8 cellular contexts compared by ENCODE assay signal in genomic region chr5:42858031-42858643, GRCh38. TPM values are rescaled to one million over a fixed set of nuclear protein-coding genes. Genes with fewer than 3 reads are reported as not detected.
A peak's percentile ranks its signal among the peaks of the same experiment; 100 is the strongest.
DNase-seq lines count a peak whose midpoint lies in the region; ATAC-seq, FAIRE-seq and TF ChIP-seq lines count a peak whose summit lies in the region.
"Had no signal": no experiment of that assay in that cellular context is flagged by ENCODE, and none has a peak within 500 bp of the region (broad histone marks: within the 10 kb centered on the region; RNA-seq: fewer than 3 reads in every experiment).

No MANE protein-coding gene starts in this region.

- intact Hi-C loops in OCI-LY7 (cut with micrococcal nuclease; ENCODE audit: unreplicated experiment) (no loop called here), dorsolateral prefrontal cortex (cut with DNase I) (loop anchor here (2.0 to 5.0 kb wide), 2 partner anchors 46 to 47 kb away; partner anchors contain the start of gene SELENOP (in 2 of the 2)), HepG2 (cut with micrococcal nuclease; ENCODE audit: unreplicated experiment) (no loop called here)

- no peak for TF ChIP-seq CTCF in OCI-LY7 (conservative IDR thresholded peaks at IDR 0.05; ENCODE audit: low read length)
- TF ChIP-seq CTCF in dorsolateral prefrontal cortex (IDR thresholded peaks at IDR 0.05 in 54 of 56, conservative IDR thresholded peaks at IDR 0.05 in 2 of 56; ENCODE audit: low read depth in 1 of 56, partially characterized antibody in 56 of 56): peak in 3 of 56 donors; percentile 6 to 19 (median 17)
- no peak for TF ChIP-seq CTCF in HepG2 (CRISPR knock-in tag; IDR thresholded peaks at IDR 0.05)
- TF ChIP-seq CTCF in tibial nerve (IDR thresholded peaks at IDR 0.05): no peak
- TF ChIP-seq CTCF in GM10266 (IDR thresholded peaks at IDR 0.05; ENCODE audit: control insufficient read depth, insufficient read depth, low read depth, missing control alignments): no peak

- POLR2A ChIA-PET in OCI-LY7 (lab: Charles Lee): interaction anchor here (0.6 kb wide), 1 partner anchor 41 kb away, joined by 3 read pairs; no protein-coding TSS in a partner anchor
- POLR2A ChIA-PET in HepG2 (lab: Yijun Ruan, JAX): interaction anchor here (0.8 to 6.1 kb wide), 11 partner anchors 11 to 207 kb away, joined by 3 to 97 read pairs (median 5); partner anchors contain the start of gene SELENOP

- no peak for DNase-seq in OCI-LY7 (ENCODE audit: low spot score)
- DNase-seq in dorsolateral prefrontal cortex: peak in 3 of 10 donors; percentile 41 to 72 (median 56)
- no peak for DNase-seq in HepG2 (ENCODE audit: low spot score)
- DNase-seq in tibial nerve (ENCODE audit: low spot score in 2 of 2): peak in 1 of 2 donors; percentile 45
- no peak for DNase-seq in UCSD-AML1 (lab: John Stamatoyannopoulos, UW; ENCODE audit: unreplicated experiment)
- no peak for DNase-seq in GM10266 (ENCODE audit: extremely low spot score)
- DNase-seq in DMS 273 treated with DMSO at 0.1 percent for 48 hours (lab: John Stamatoyannopoulos, UW): no peak
- DNase-seq: NCI-H2171 had no signal

- WGBS in HepG2 (ENCODE audit: low lambda C conversion rate): 36% methylated on average over 1 of the region's 1 CpG
- WGBS in tibial nerve, 2 donors: 3% methylated on average over 1 of the region's 1 CpG

- H3K79me2 ChIP-seq in OCI-LY7 (ENCODE audit: insufficient read depth, low read depth, low read length): no peaks in the 10 kb centered on the region
- peaks cover 58% of the 10 kb centered on the region for H3K79me2 ChIP-seq in HepG2 (ENCODE audit: insufficient read depth, low read length)

- H3K4me1 ChIP-seq in OCI-LY7 (ENCODE audit: insufficient read depth, low read length, poor library complexity, severe bottlenecking) (no peaks in the 10 kb centered on the region), HepG2 (ENCODE audit: insufficient read depth, low read length) (peaks cover 89% of the 10 kb centered on the region), tibial nerve (peaks cover 4 to 54% (median 21%) of the 10 kb centered on the region in 4 donors)

- H3K4me2 ChIP-seq in OCI-LY7 (ENCODE audit: low read length) (no peak overlapping the region), HepG2 (ENCODE audit: low read depth, low read length) (peak overlapping the region; percentile 69)

- BruUV-seq in OCI-LY7 (replicated peaks; lab: Mats Ljungman, UMichigan): no TSS peak
- BruUV-seq in HepG2 (replicated peaks; lab: Mats Ljungman, UMichigan): no TSS peak

- TF ChIP-seq POLR2A in HepG2 (IDR thresholded peaks at IDR 0.05; ENCODE audit: insufficient read depth in 1 of 2, low read depth in 2 of 2, low read length in 2 of 2) (no peak), tibial nerve (IDR thresholded peaks at IDR 0.05) (no peak)

- H3K4me3 ChIP-seq in OCI-LY7 (ENCODE audit: low read depth, low read length, poor library complexity, severe bottlenecking): no peak overlapping the region
- peak overlapping the region in 47 of 59 donors; percentile 4 to 61 (median 27) for H3K4me3 ChIP-seq in dorsolateral prefrontal cortex
- peak overlapping the region in 2 of 3 experiments; percentile 22 to 51; a peak in 3 of 6 replicates for H3K4me3 ChIP-seq in HepG2 (replicated peaks in 1 of 3; ENCODE audit: insufficient read depth in 1 of 3, low read depth in 2 of 3, low read length in 3 of 3)
- no peak overlapping the region for H3K4me3 ChIP-seq in tibial nerve

- H3K9ac ChIP-seq in HepG2 (ENCODE audit: insufficient read depth, low read depth, low read length): peak overlapping the region; percentile 56

- TF ChIP-seq EP300 in HepG2 (IDR thresholded peaks at IDR 0.05; ENCODE audit: low read depth in 2 of 2, low read length in 2 of 2): no peak
- TF ChIP-seq EP300 in HepG2 (CRISPR knock-in tag; IDR thresholded peaks at IDR 0.05; ENCODE audit: borderline replicate concordance): no peak
- peak in 1 of 2 donors; percentile 51 for TF ChIP-seq EP300 in tibial nerve (IDR thresholded peaks at IDR 0.05)

- no peaks in the 10 kb centered on the region for H3K9me3 ChIP-seq in OCI-LY7 (ENCODE audit: low read length)
- H3K9me3 ChIP-seq in HepG2 (ENCODE audit: low read length): peaks cover 13% of the 10 kb centered on the region
- no peaks in the 10 kb centered on the region for H3K9me3 ChIP-seq in tibial nerve

- H3K27me3 ChIP-seq in dorsolateral prefrontal cortex: peaks cover 0 to 2% (median 0%) of the 10 kb centered on the region in 45 donors
- H3K27me3 ChIP-seq in HepG2 (ENCODE audit: control insufficient read depth in 1 of 2, insufficient read depth in 2 of 2, low read length in 2 of 2): no peaks in the 10 kb centered on the region
- no peaks in the 10 kb centered on the region for H3K27me3 ChIP-seq in tibial nerve

- CTCF ChIA-PET in OCI-LY7 (lab: Charles Lee; ENCODE audit: unreplicated experiment): no interaction called here
- CTCF ChIA-PET in HepG2 (lab: Yijun Ruan, JAX; ENCODE audit: low intra/inter-chr PET ratio, low total read pairs): no interaction called here

- H2AFZ ChIP-seq in OCI-LY7 (ENCODE audit: low read length) (0 out of 2 replicates have a peak overlapping the region, but pooled peaks have one; percentile 61), HepG2 (ENCODE audit: low read length) (peak overlapping the region; percentile 30)

- no peak for TF ChIP-seq RAD21 in HepG2 (CRISPR knock-in tag; IDR thresholded peaks at IDR 0.05)

- FAIRE-seq in HepG2 (lab: Jason Lieb, UNC): no peak

- H3K27ac ChIP-seq in OCI-LY7 (ENCODE audit: low read depth, low read length, poor library complexity, severe bottlenecking) (no peak overlapping the region), dorsolateral prefrontal cortex (peak overlapping the region; percentile 44 to 99 (median 96)), HepG2 (ENCODE audit: extremely low read length, insufficient read depth, low read length) (peak overlapping the region; percentile 69), tibial nerve (peak overlapping the region; percentile 54 to 90 (median 69))

- no peaks in the 10 kb centered on the region for H3K9me2 ChIP-seq in OCI-LY7 (ENCODE audit: insufficient read depth, low read length)

- in situ Hi-C loops in HepG2 (cut with HindIII; ENCODE audit: extremely low pct_ligation_motif_present, low pct_unique_long_range_greater_than_20kb): no loop called here

- H3K36me3 ChIP-seq in OCI-LY7 (ENCODE audit: insufficient read depth, low read length) (no peaks in the 10 kb centered on the region), HepG2 (replicated peaks in 1 of 2; ENCODE audit: control insufficient read depth in 1 of 2, insufficient read depth in 2 of 2, low read length in 2 of 2) (no peaks in the 10 kb centered on the region), tibial nerve (no peaks in the 10 kb centered on the region)

- H4K20me1 ChIP-seq in OCI-LY7 (ENCODE audit: insufficient read depth, low read length) (no peaks in the 10 kb centered on the region), HepG2 (ENCODE audit: insufficient read depth, low read length) (no peaks in the 10 kb centered on the region)

- peak; percentile 60 for ATAC-seq in HepG2

TF ChIP-seq in HepG2, 621 proteins besides CTCF, POLR2A, EP300 and RAD21 (continues in another document):
- no peak for TF ChIP-seq MYNN (CRISPR knock-in tag; IDR thresholded peaks at IDR 0.05; ENCODE audit: low read depth)
- peak; percentile 29; the same call in 1 of the 2 replicates for TF ChIP-seq USF2 (IDR thresholded peaks at IDR 0.05; ENCODE audit: low read depth, low read length)
- peak; percentile 32; the same call in 1 of the 2 replicates for TF ChIP-seq USF2 (CRISPR knock-in tag; IDR thresholded peaks at IDR 0.05; ENCODE audit: borderline replicate concordance)

RNA-seq across cellular contexts. Expression of gene SELENOP, which starts 46.4 kb away (rescaled TPM):
- 0.13 TPM in 1 of 2 replicates, not detected in the other for total RNA-seq in OCI-LY7 (2014; rRNA removed; shearing (Covaris generic))
- not detected in 2 replicates for total RNA-seq in OCI-LY7 (2022)
- 100 to 1,000 TPM in 115 of 120 experiments, 10 to 100 TPM in 5; 61.5 to 884 (median 225) TPM for total RNA-seq in dorsolateral prefrontal cortex
- total RNA-seq in HepG2 (2016; rRNA removed; fragmentation: Illumina TruSeq; extraction: Trizol): 1,596 and 1,895 TPM in 2 replicates
- 296 and 300 TPM in 2 replicates for total RNA-seq in HepG2 (2016; cell fraction: cytosol; rRNA removed; fragmentation: Illumina TruSeq; extraction: Trizol; ENCODE audit: low read depth)
- total RNA-seq in HepG2 (2016; cell fraction: insoluble cytoplasmic fraction; rRNA removed; fragmentation: Illumina TruSeq; extraction: Trizol): 1,577 and 1,852 TPM in 2 replicates
- 957 and 1,066 TPM in 2 replicates for total RNA-seq in HepG2 (2016; cell fraction: membrane; rRNA removed; fragmentation: Illumina TruSeq; extraction: Trizol)
- 1,184 and 1,437 TPM in 2 replicates for total RNA-seq in HepG2 (2016; cell fraction: nucleus; rRNA removed; fragmentation: Illumina TruSeq; extraction: Trizol)
- 1,422 and 2,083 TPM in 2 replicates for polyA plus RNA-seq in HepG2 (2011; rRNA removed)
- 1,126 and 1,365 TPM in 2 replicates for polyA plus RNA-seq in HepG2 (2011; cell fraction: cytosol; rRNA removed)
- polyA plus RNA-seq in HepG2 (2011; cell fraction: nucleus; rRNA removed): 348 and 391 TPM in 2 replicates
- polyA plus RNA-seq in HepG2 (2012): 1,145 and 1,833 TPM in 2 replicates
- polyA plus RNA-seq in HepG2 (2016; cell fraction: cytosol; fragmentation: Illumina TruSeq; extraction: Trizol; ENCODE audit: low read depth): 164 and 181 TPM in 2 replicates
- polyA plus RNA-seq in HepG2 (2016; cell fraction: insoluble cytoplasmic fraction; fragmentation: Illumina TruSeq; extraction: Trizol; ENCODE audit: low read depth): 1,195 and 1,209 TPM in 2 replicates
- polyA plus RNA-seq in HepG2 (2016; cell fraction: membrane; fragmentation: Illumina TruSeq; extraction: Trizol; ENCODE audit: low read depth): 458 and 520 TPM in 2 replicates
- 1,480 and 1,518 TPM in 2 replicates for polyA plus RNA-seq in HepG2 (2016; cell fraction: nucleus; fragmentation: Illumina TruSeq; extraction: Trizol; ENCODE audit: insufficient read depth, low read depth)
- polyA minus RNA-seq in HepG2 (2011; rRNA and poly(A)+ RNA removed; ENCODE audit: low replicate concordance): 1.0 and 783 TPM in 2 replicates
- polyA minus RNA-seq in HepG2 (2011; cell fraction: cytosol; rRNA and poly(A)+ RNA removed): 1,217 and 1,367 TPM in 2 replicates
- 527 and 880 TPM in 2 replicates for polyA minus RNA-seq in HepG2 (2011; cell fraction: nucleus; rRNA and poly(A)+ RNA removed)
- 100 to 1,000 TPM; 323 to 965 (median 866) TPM for total RNA-seq in tibial nerve

Comparison
In these comparisons a context has a peak if more than half of its experiments do, and no peak if none do; other contexts are left out.
1. H3K4me3 ChIP-seq: peak in dorsolateral prefrontal cortex (47 of 59) and HepG2 (2 of 3); none in OCI-LY7 (single experiment) and tibial nerve (0 of 4).
2. RNA of gene SELENOP, which starts 46.4 kb away (total RNA-seq): 296 to 1,895 TPM in HepG2, 323 to 965 TPM in tibial nerve and 61.5 to 884 TPM in dorsolateral prefrontal cortex; 0.13 TPM in OCI-LY7; every median in the first group is over 10 times any median in the second.
3. intact Hi-C loops: an anchor here in dorsolateral prefrontal cortex (2.0 to 5.0 kb wide); none called in OCI-LY7 and HepG2.